9 cellular contexts compared by ENCODE assay signal in genomic region chr7:131330299-131330698, GRCh38. TPM values are rescaled to one million over a fixed set of nuclear protein-coding genes. Genes with fewer than 3 reads are reported as not detected.
A peak's percentile ranks its signal among the peaks of the same experiment; 100 is the strongest.
DNase-seq lines count a peak whose midpoint lies in the region; ATAC-seq, FAIRE-seq and TF ChIP-seq lines count a peak whose summit lies in the region.
"Had no signal": no experiment of that assay in that cellular context is flagged by ENCODE, and none has a peak within 500 bp of the region (broad histone marks: within the 10 kb centered on the region; RNA-seq: fewer than 3 reads in every experiment).

No MANE protein-coding gene starts in this region.

- peak overlapping the region; percentile 94 for H3K4me3 ChIP-seq in CD4-positive, CD25-positive, alpha-beta regulatory T cell (ENCODE audit: low read depth, low read length)
- H3K4me3 ChIP-seq in HUES48 (ENCODE audit: low read depth, low read length) (peak overlapping the region; percentile 98; the same call in 1 of the 2 replicates), astrocyte (ENCODE audit: insufficient read depth, low read depth, low read length) (no peak overlapping the region)

- H3K9ac ChIP-seq in HUES48 (ENCODE audit: low read depth, low read length) (no peak overlapping the region), astrocyte (ENCODE audit: low read length) (no peak overlapping the region)

- H3K27me3 ChIP-seq in CD4-positive, CD25-positive, alpha-beta regulatory T cell (ENCODE audit: control insufficient read depth, insufficient read depth, low read length) = no peaks in the 10 kb centered on the region
- H3K27me3 ChIP-seq in HUES48 (ENCODE audit: control insufficient read depth, insufficient read depth, low read length) (no peaks in the 10 kb centered on the region), astrocyte (ENCODE audit: insufficient read depth, low read length) (no peaks in the 10 kb centered on the region)

- H3K36me3 ChIP-seq in CD4-positive, CD25-positive, alpha-beta regulatory T cell (ENCODE audit: control insufficient read depth, insufficient read depth, low read length) = peaks cover 3% of the 10 kb centered on the region
- no peaks in the 10 kb centered on the region for H3K36me3 ChIP-seq in HUES48 (ENCODE audit: control insufficient read depth, insufficient read depth, low read length)
- no peaks in the 10 kb centered on the region for H3K36me3 ChIP-seq in astrocyte (ENCODE audit: insufficient read depth, low read length)

- DNase-seq in CD4-positive, CD25-positive, alpha-beta regulatory T cell = peak in 1 of 3 donors; percentile 15
- DNase-seq in astrocyte (ENCODE audit: low read depth) (no peak), natural killer cell (no peak), NCI-H446 (lab: John Stamatoyannopoulos, UW) (no peak)
- DNase-seq: NCI-H774 had no signal

- H3K27ac Mint-ChIP-seq in CD4-positive, CD25-positive, alpha-beta regulatory T cell = peak overlapping the region in 2 of 3 donors; percentile 26 to 96
- no peak overlapping the region for H3K27ac Mint-ChIP-seq in astrocyte (ENCODE audit: unreplicated experiment)
- H3K27ac Mint-ChIP-seq in natural killer cell = peak overlapping the region; percentile 95 to 100

- TF ChIP-seq CTCF in astrocyte (IDR thresholded peaks at IDR 0.05; ENCODE audit: insufficient read depth, low read depth, low read length) (no peak), natural killer cell (IDR thresholded peaks at IDR 0.05) (no peak)

- H3K4me1 ChIP-seq in CD4-positive, CD25-positive, alpha-beta regulatory T cell (ENCODE audit: control insufficient read depth, insufficient read depth, low read length, poor library complexity, severe bottlenecking) = peaks cover 45% of the 10 kb centered on the region
- peaks cover 22% of the 10 kb centered on the region for H3K4me1 ChIP-seq in HUES48 (ENCODE audit: control insufficient read depth, insufficient read depth, low read length)
- H3K4me1 ChIP-seq in astrocyte (ENCODE audit: insufficient read depth, low read length) = peaks cover 12% of the 10 kb centered on the region

- H3K27me3 Mint-ChIP-seq in CD4-positive, CD25-positive, alpha-beta regulatory T cell = no peaks in the 10 kb centered on the region
- no peaks in the 10 kb centered on the region for H3K27me3 Mint-ChIP-seq in astrocyte (ENCODE audit: low read depth, unreplicated experiment)
- H3K27me3 Mint-ChIP-seq in natural killer cell (ENCODE audit: low read depth in 2 of 2) = no peaks in the 10 kb centered on the region

- peaks cover 0 to 1% of the 10 kb centered on the region in 2 experiments for H3K9me3 ChIP-seq in CD4-positive, CD25-positive, alpha-beta regulatory T cell (ENCODE audit: control insufficient read depth in 2 of 2, low read length in 2 of 2)
- H3K9me3 ChIP-seq in HUES48 (ENCODE audit: control insufficient read depth, insufficient read depth, low read length) (no peaks in the 10 kb centered on the region), astrocyte (ENCODE audit: insufficient read depth, low read depth, low read length) (no peaks in the 10 kb centered on the region)

- H3K4me3 Mint-ChIP-seq in CD4-positive, CD25-positive, alpha-beta regulatory T cell = peak overlapping the region; percentile 89 to 98 (median 94)
- peak overlapping the region; percentile 98 for H3K4me3 Mint-ChIP-seq in astrocyte (ENCODE audit: unreplicated experiment)
- peak overlapping the region; percentile 99 for H3K4me3 Mint-ChIP-seq in natural killer cell

- FAIRE-seq in astrocyte (lab: Jason Lieb, UNC) = no peak

- intact Hi-C loops in natural killer cell (cut with micrococcal nuclease) = no loop called here

- no peak overlapping the region for H2AFZ ChIP-seq in astrocyte (ENCODE audit: low read depth, low read length)

- H3K27ac ChIP-seq in CD4-positive, CD25-positive, alpha-beta regulatory T cell (ENCODE audit: insufficient read depth, low read length, poor library complexity, severe bottlenecking) = peak overlapping the region; percentile 91
- no peak overlapping the region for H3K27ac ChIP-seq in HUES48 (ENCODE audit: low read depth, low read length)
- no peak overlapping the region for H3K27ac ChIP-seq in astrocyte (ENCODE audit: low read depth, low read length)

- H3K4me1 Mint-ChIP-seq in CD4-positive, CD25-positive, alpha-beta regulatory T cell = peaks cover 41 to 79% (median 64%) of the 10 kb centered on the region in 4 donors
- peaks cover 28% of the 10 kb centered on the region for H3K4me1 Mint-ChIP-seq in astrocyte (ENCODE audit: low read depth, unreplicated experiment)
- peaks cover 54 to 61% of the 10 kb centered on the region in 2 donors for H3K4me1 Mint-ChIP-seq in natural killer cell

- no peak for ATAC-seq in CD4-positive, CD25-positive, alpha-beta regulatory T cell (ENCODE audit: low read depth in 2 of 2)
- ATAC-seq in natural killer cell (no peak), HG03354 (IDR thresholded peaks at IDR 0.05; ENCODE audit: poor library complexity, severe bottlenecking, unreplicated experiment) (no peak), GM21576 (IDR thresholded peaks at IDR 0.05; ENCODE audit: unreplicated experiment) (no peak), HG03432 (IDR thresholded peaks at IDR 0.05; ENCODE audit: unreplicated experiment) (no peak)

- peaks cover 43% of the 10 kb centered on the region for H4K20me1 ChIP-seq in astrocyte (ENCODE audit: insufficient read depth, low read length)

- no peak overlapping the region for H3K4me2 ChIP-seq in astrocyte (ENCODE audit: low read length)

- peaks cover 0 to 2% (median 0%) of the 10 kb centered on the region in 7 donors for H3K9me3 Mint-ChIP-seq in CD4-positive, CD25-positive, alpha-beta regulatory T cell
- H3K9me3 Mint-ChIP-seq in astrocyte (ENCODE audit: unreplicated experiment) (no peaks in the 10 kb centered on the region), natural killer cell (no peaks in the 10 kb centered on the region)

- H3K79me2 ChIP-seq in astrocyte (ENCODE audit: insufficient read depth, low read length) = peaks cover 81% of the 10 kb centered on the region

- H3K36me3 Mint-ChIP-seq in CD4-positive, CD25-positive, alpha-beta regulatory T cell = peaks cover 4% of the 10 kb centered on the region
- H3K36me3 Mint-ChIP-seq in astrocyte (ENCODE audit: low read depth, unreplicated experiment) (no peaks in the 10 kb centered on the region), natural killer cell (no peaks in the 10 kb centered on the region)

RNA-seq across cellular contexts. Expression of gene MKLN1, which starts 2.6 kb away (rescaled TPM):
- 58.9 TPM for total RNA-seq in CD4-positive, CD25-positive, alpha-beta regulatory T cell
- 10 to 100 TPM; 24.5 to 36.6 (median 32.3) TPM for polyA plus RNA-seq in CD4-positive, CD25-positive, alpha-beta regulatory T cell
- total RNA-seq in astrocyte (48.0 and 50.3 TPM in 2 replicates), natural killer cell (10 to 100 TPM; 59.1 to 79.6 (median 65.0) TPM)
